Comparison of ENCODE assay signal across 20 cellular contexts in genomic region chr15:69784808-69785550, GRCh38.
A peak's percentile ranks its signal among the peaks of the same experiment; 100 is the strongest.
DNase-seq lines count a peak whose midpoint lies in the region; ATAC-seq lines count a peak whose summit lies in the region.
"Had no signal": no experiment of that assay in that cellular context is flagged by ENCODE, and none has a peak within 500 bp of the region (broad histone marks: within the 10 kb centered on the region; RNA-seq: fewer than 3 reads in every experiment).

No MANE protein-coding gene starts in this region.

- H3K36me3 ChIP-seq in ACC112 (ENCODE audit: insufficient read depth, low read length) (no peaks in the 10 kb centered on the region), GM23248 (ENCODE audit: low read depth) (no peaks in the 10 kb centered on the region)
- H3K36me3 ChIP-seq: heart right ventricle had no signal

- H3F3A ChIP-seq in GM23248 (ENCODE audit: insufficient read depth) = peaks cover 16% of the 10 kb centered on the region; the same call in 1 of the 2 replicates

- no peaks in the 10 kb centered on the region for H3K79me2 ChIP-seq in ACC112 (ENCODE audit: control insufficient read depth, insufficient read depth, low read length, unreplicated experiment)
- H3K79me2 ChIP-seq in GM23248 (ENCODE audit: insufficient read depth) = no peaks in the 10 kb centered on the region

- no peak overlapping the region; the same call in 1 of the 2 replicates for H3K4me3 ChIP-seq in ACC112 (ENCODE audit: low read depth, low read length)
- H3K4me3 ChIP-seq in GM23248 = 0 out of 2 replicates have a peak overlapping the region, but pooled peaks have one; percentile 8
- H3K4me3 ChIP-seq: body of pancreas, GM12878, heart right ventricle had no signal

- H3K36me3 Mint-ChIP-seq in stimulated activated naive B cell treated with anti-CD40 and anti-IgM and Interleukin-4, amounts not matched to agents 10 μg/mL and 1 μg/mL and 100 μg/mL, for 72 hours = no peaks in the 10 kb centered on the region

- no peak overlapping the region for H3K4me3 Mint-ChIP-seq in stimulated activated naive B cell treated with anti-CD40 and anti-IgM and Interleukin-4, amounts not matched to agents 10 μg/mL and 1 μg/mL and 100 μg/mL, for 72 hours
- H3K4me3 Mint-ChIP-seq: nephron had no signal

- peaks cover 51 to 65% of the 10 kb centered on the region in 2 donors for H3K27me3 Mint-ChIP-seq in stimulated activated naive B cell treated with anti-CD40 and anti-IgM and Interleukin-4, amounts not matched to agents 10 μg/mL and 1 μg/mL and 100 μg/mL, for 72 hours

- WGBS in GM23248 (ENCODE audit: low coverage in 1 of 2, low lambda C conversion rate in 2 of 2, missing lambda C conversion rate in 2 of 2), 2 experiments = 17 to 25% methylated on average over 5 of the region's 5 CpGs

- peak overlapping the region; percentile 6 for H3K4me2 ChIP-seq in GM23248 (ENCODE audit: unreplicated experiment)

- H3K27me3 ChIP-seq in ACC112 (ENCODE audit: insufficient read depth, low read length) (no peaks in the 10 kb centered on the region), GM23248 (replicated peaks; ENCODE audit: insufficient read depth) (no peaks in the 10 kb centered on the region)
- H3K27me3 ChIP-seq: body of pancreas had no signal

- no peaks in the 10 kb centered on the region for H3K9me3 ChIP-seq in GM23248 (ENCODE audit: low read depth)
- H3K9me3 ChIP-seq: body of pancreas, heart right ventricle had no signal

- H3K27ac ChIP-seq in ACC112 (ENCODE audit: low read depth, low read length) (peak overlapping the region; percentile 35; the same call in 1 of the 2 replicates), GM23248 (peak overlapping the region; percentile 24; the same call in 1 of the 2 replicates)
- H3K27ac ChIP-seq: body of pancreas, heart right ventricle had no signal

- no peaks in the 10 kb centered on the region for H3K9me2 ChIP-seq in GM23248 (ENCODE audit: insufficient read depth)

- H3K4me1 ChIP-seq in ACC112 (ENCODE audit: control insufficient read depth, insufficient read depth, low read length, unreplicated experiment) = peaks cover 23% of the 10 kb centered on the region
- H3K4me1 ChIP-seq in GM23248 (ENCODE audit: insufficient read depth) = peaks cover 16% of the 10 kb centered on the region

- no peak overlapping the region for H2AFZ ChIP-seq in ACC112 (ENCODE audit: low read length, unreplicated experiment)
- H2AFZ ChIP-seq in GM23248 = peak overlapping the region; percentile 62

- H3K4me1 Mint-ChIP-seq in stimulated activated naive B cell treated with anti-CD40 and anti-IgM and Interleukin-4, amounts not matched to agents 10 μg/mL and 1 μg/mL and 100 μg/mL, for 72 hours = peaks cover 7 to 12% of the 10 kb centered on the region in 2 donors

- no peak overlapping the region for H3K27ac Mint-ChIP-seq in stimulated activated naive B cell treated with anti-CD40 and anti-IgM and Interleukin-4, amounts not matched to agents 10 μg/mL and 1 μg/mL and 100 μg/mL, for 72 hours
- H3K27ac Mint-ChIP-seq: nephron had no signal

- in situ Hi-C loops in GM23248 (cut with MboI) = no loop called here

- no peak overlapping the region for H3K9ac ChIP-seq in GM23248

- peak; percentile 71 for DNase-seq in GM23248
- peak; percentile 55 for DNase-seq in amniotic epithelial cell (ENCODE audit: low read depth)
- DNase-seq in kidney tubule cell (ENCODE audit: low spot score) = peak; percentile 22
- DNase-seq in stimulated activated naive B cell treated with anti-CD40 and anti-IgM and Interleukin-4, amounts not matched to agents 10 μg/mL and 1 μg/mL and 100 μg/mL, for 72 hours = no peak
- DNase-seq in SHP77 treated with DMSO at 0.1 percent for 48 hours (lab: John Stamatoyannopoulos, UW) = no peak
- DNase-seq: activated CD8-positive, alpha-beta memory T cell treated with anti-CD3 and anti-CD28 coated beads, Interleukin-2, amount 50 U/mL, for 48 hours; body of pancreas; dermis blood vessel endothelial cell; erythroblast; heart right ventricle; MM.1S; NCI-H1694 treated with DMSO at 0.1 percent for 48 hours; NCI-H345; Right ventricle myocardium superior; T-helper 2 cell had no signal

- ATAC-seq in HG02642 (IDR thresholded peaks at IDR 0.05; ENCODE audit: poor library complexity, unreplicated experiment) (no peak), GM18870 (IDR thresholded peaks at IDR 0.05; ENCODE audit: unreplicated experiment) (no peak)
- ATAC-seq in stimulated activated naive B cell treated with anti-CD40 and anti-IgM and Interleukin-4, amounts not matched to agents 10 μg/mL and 1 μg/mL and 100 μg/mL, for 72 hours (replicated peaks) = no peak
- ATAC-seq: body of pancreas, GM12878, heart right ventricle had no signal

- no peaks in the 10 kb centered on the region for H3K9me3 Mint-ChIP-seq in stimulated activated naive B cell treated with anti-CD40 and anti-IgM and Interleukin-4, amounts not matched to agents 10 μg/mL and 1 μg/mL and 100 μg/mL, for 72 hours

- H4K20me1 ChIP-seq in GM23248 (ENCODE audit: insufficient read depth) = no peaks in the 10 kb centered on the region

Comparison
In these comparisons a context has a peak if more than half of its experiments do, and no peak if none do; other contexts are left out.
1. DNase-seq: peak in GM23248 (single experiment), amniotic epithelial cell (single experiment) and kidney tubule cell (single experiment); none in stimulated activated naive B cell treated with anti-CD40 and anti-IgM and Interleukin-4, amounts not matched to agents 10 μg/mL and 1 μg/mL and 100 μg/mL, for 72 hours (single experiment) and SHP77 treated with DMSO at 0.1 percent for 48 hours (single experiment).